8 cellular contexts compared by ENCODE assay signal in the genomic region with DNA sequence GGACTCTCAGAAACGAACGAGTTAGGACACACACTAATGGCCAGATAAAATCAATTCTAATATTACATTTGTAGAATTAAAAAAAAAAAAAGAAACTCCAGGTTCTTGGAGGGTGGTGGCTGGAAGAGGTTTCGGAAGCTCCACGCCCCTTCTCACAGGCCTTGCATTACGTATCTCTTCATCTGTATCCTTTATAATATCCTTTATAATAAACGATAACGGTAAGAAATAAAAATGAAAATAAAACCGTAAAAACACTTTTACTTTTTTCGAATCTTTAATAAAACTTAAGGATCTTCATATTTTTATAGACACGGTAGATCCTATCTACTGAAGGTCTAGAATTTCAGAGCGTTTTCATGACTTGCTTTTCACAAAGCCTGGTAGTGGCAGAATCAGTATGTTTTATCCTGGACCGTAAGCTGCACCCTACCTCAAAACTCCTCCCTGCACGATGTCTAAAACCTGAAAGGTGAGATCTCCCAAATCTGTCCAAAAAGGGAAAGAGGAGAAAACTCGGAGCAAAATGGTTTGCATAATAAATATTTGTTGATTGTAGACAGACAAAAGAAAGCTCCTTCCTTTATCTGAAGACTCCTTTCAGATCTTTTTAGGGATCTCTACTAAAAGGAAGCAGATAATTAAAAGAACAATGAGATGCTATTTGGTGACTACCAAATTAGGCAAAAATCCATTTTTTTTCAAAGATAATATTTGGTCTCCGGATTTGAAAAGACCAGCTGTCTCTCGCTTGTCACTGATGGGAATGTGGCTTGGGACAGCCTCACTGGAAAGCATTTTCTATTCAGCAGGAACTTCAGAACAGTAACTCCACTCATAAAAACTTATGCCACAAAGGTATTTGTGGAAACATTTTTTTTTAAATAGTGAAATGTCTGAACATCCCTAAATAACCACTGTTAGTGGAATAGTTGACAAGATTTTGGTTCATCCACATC. TPM values are rescaled to one million over a fixed set of nuclear protein-coding genes. Genes with fewer than 3 reads are reported as not detected.
DNase-seq lines count a peak whose midpoint lies in the region; ATAC-seq and TF ChIP-seq lines count a peak whose summit lies in the region.

No MANE protein-coding gene starts in this region.

- H3K27me3 ChIP-seq in Peyer's patch = no peaks in the 10 kb centered on the region
- H3K27me3 ChIP-seq in iPS DF 6.9 (ENCODE audit: control insufficient read depth, insufficient read depth, low read length) = peaks cover 13% of the 10 kb centered on the region

- intact Hi-C loops in activated CD4-positive, alpha-beta T cell treated with anti-CD3 and anti-CD28 coated beads, Interleukin-2, amount 10 ng/mL, durations not matched to agents 24 days and 14 days (cut with micrococcal nuclease) = loop anchor here (1.0 to 5.0 kb wide), 7 partner anchors 87 to 1203 kb away; a partner anchor contains a TSS

- peaks cover 47% of the 10 kb centered on the region for H3K27me3 Mint-ChIP-seq in activated CD4-positive, alpha-beta T cell treated with anti-CD3 and anti-CD28 coated beads, Interleukin-2, amount 10 ng/mL, durations not matched to agents 24 days and 14 days
- H3K27me3 Mint-ChIP-seq in stimulated activated naive B cell treated with anti-CD40 and anti-IgM and Interleukin-4, amounts not matched to agents 10 μg/mL and 1 μg/mL and 100 μg/mL, for 72 hours = no peaks in the 10 kb centered on the region

- H3K4me1 ChIP-seq in Peyer's patch (peaks cover 0 to 25% (median 11%) of the 10 kb centered on the region in 4 donors), iPS DF 6.9 (ENCODE audit: control insufficient read depth, insufficient read depth, low read length) (peaks cover 1% of the 10 kb centered on the region; the same call in 1 of the 2 replicates)

- TF ChIP-seq CTCF in Peyer's patch (IDR thresholded peaks at IDR 0.05) = no peak

- no peak for TF ChIP-seq POLR2A in Peyer's patch (IDR thresholded peaks at IDR 0.05)

- H3K9me3 ChIP-seq in Peyer's patch (no peaks in the 10 kb centered on the region), iPS DF 6.9 (ENCODE audit: control insufficient read depth, insufficient read depth, low read length) (no peaks in the 10 kb centered on the region)

- H3K27ac Mint-ChIP-seq in activated CD4-positive, alpha-beta T cell treated with anti-CD3 and anti-CD28 coated beads, Interleukin-2, amount 10 ng/mL, durations not matched to agents 24 days and 14 days = peak overlapping the region; percentile 95
- peak overlapping the region; percentile 98 for H3K27ac Mint-ChIP-seq in stimulated activated naive B cell treated with anti-CD40 and anti-IgM and Interleukin-4, amounts not matched to agents 10 μg/mL and 1 μg/mL and 100 μg/mL, for 72 hours

- peaks cover 13% of the 10 kb centered on the region for H3K36me3 Mint-ChIP-seq in activated CD4-positive, alpha-beta T cell treated with anti-CD3 and anti-CD28 coated beads, Interleukin-2, amount 10 ng/mL, durations not matched to agents 24 days and 14 days (ENCODE audit: low read depth)
- peaks cover 23 to 24% of the 10 kb centered on the region in 2 donors for H3K36me3 Mint-ChIP-seq in stimulated activated naive B cell treated with anti-CD40 and anti-IgM and Interleukin-4, amounts not matched to agents 10 μg/mL and 1 μg/mL and 100 μg/mL, for 72 hours

- H3K4me3 Mint-ChIP-seq in activated CD4-positive, alpha-beta T cell treated with anti-CD3 and anti-CD28 coated beads, Interleukin-2, amount 10 ng/mL, durations not matched to agents 24 days and 14 days = peak overlapping the region; percentile 98
- H3K4me3 Mint-ChIP-seq in stimulated activated naive B cell treated with anti-CD40 and anti-IgM and Interleukin-4, amounts not matched to agents 10 μg/mL and 1 μg/mL and 100 μg/mL, for 72 hours = peak overlapping the region; percentile 94 to 97

- H3K4me1 Mint-ChIP-seq in activated CD4-positive, alpha-beta T cell treated with anti-CD3 and anti-CD28 coated beads, Interleukin-2, amount 10 ng/mL, durations not matched to agents 24 days and 14 days = peaks cover 60% of the 10 kb centered on the region
- H3K4me1 Mint-ChIP-seq in stimulated activated naive B cell treated with anti-CD40 and anti-IgM and Interleukin-4, amounts not matched to agents 10 μg/mL and 1 μg/mL and 100 μg/mL, for 72 hours = peaks cover 40 to 57% of the 10 kb centered on the region in 2 donors

- no peak for ATAC-seq in stimulated activated naive B cell treated with anti-CD40 and anti-IgM and Interleukin-4, amounts not matched to agents 10 μg/mL and 1 μg/mL and 100 μg/mL, for 72 hours (replicated peaks)
- no peak for ATAC-seq in HG03354 (IDR thresholded peaks at IDR 0.05; ENCODE audit: poor library complexity, severe bottlenecking, unreplicated experiment)

- H3K27ac ChIP-seq in Peyer's patch = peak overlapping the region in 2 of 4 donors; percentile 93 to 99
- no peak overlapping the region for H3K27ac ChIP-seq in iPS DF 6.9 (ENCODE audit: low read length)

- no CpG with 5 or more reads among the region's 16 CpGs for WGBS in iPS DF 6.9 (ENCODE audit: insufficient coverage, insufficient read length)

- H3K9me3 Mint-ChIP-seq in activated CD4-positive, alpha-beta T cell treated with anti-CD3 and anti-CD28 coated beads, Interleukin-2, amount 10 ng/mL, durations not matched to agents 24 days and 14 days = no peaks in the 10 kb centered on the region
- H3K9me3 Mint-ChIP-seq in stimulated activated naive B cell treated with anti-CD40 and anti-IgM and Interleukin-4, amounts not matched to agents 10 μg/mL and 1 μg/mL and 100 μg/mL, for 72 hours = no peaks in the 10 kb centered on the region

- DNase-seq in activated CD4-positive, alpha-beta T cell treated with anti-CD3 and anti-CD28 coated beads, Interleukin-2, amount 10 ng/mL, durations not matched to agents 24 days and 14 days = no peak
- no peak for DNase-seq in activated CD4-positive, alpha-beta T cell treated with anti-CD3 and anti-CD28 coated beads for 48 hours
- DNase-seq in Peyer's patch = no peak
- no peak for DNase-seq in iPS DF 6.9 (ENCODE audit: low read depth, low spot score)
- no peak for DNase-seq in stimulated activated naive B cell treated with anti-CD40 and anti-IgM and Interleukin-4, amounts not matched to agents 10 μg/mL and 1 μg/mL and 100 μg/mL, for 72 hours
- DNase-seq in Kasumi-1 (lab: John Stamatoyannopoulos, UW) = no peak
- no peak for DNase-seq in DMS53 treated with DMSO at 0.1 percent for 48 hours (lab: John Stamatoyannopoulos, UW; ENCODE audit: unreplicated experiment)

- H3K4me3 ChIP-seq in Peyer's patch (peak overlapping the region; percentile 65 to 83 (median 74)), iPS DF 6.9 (ENCODE audit: low read length) (peak overlapping the region; percentile 54; the same call in 1 of the 2 replicates)

- H3K36me3 ChIP-seq in Peyer's patch = peaks cover 0 to 5% (median 0%) of the 10 kb centered on the region in 3 donors
- H3K36me3 ChIP-seq in iPS DF 6.9 (ENCODE audit: control insufficient read depth, insufficient read depth, low read length) = no peaks in the 10 kb centered on the region

RNA-seq across cellular contexts. Expression of a gene that starts 2.0 kb away (rescaled TPM):
- 88.8 and 92.7 TPM in 2 replicates for total RNA-seq in activated CD4-positive, alpha-beta T cell treated with anti-CD3 and anti-CD28 coated beads, Interleukin-2, amount 10 ng/mL, durations not matched to agents 24 days and 14 days
- 100 to 1,000 TPM in 1 of 4 donors, 10 to 100 TPM in 2, 1 to 10 TPM in 1; 4.9 to 446 (median 22.2) TPM for total RNA-seq in Peyer's patch
